Comparison of ENCODE assay signal across 10 cellular contexts in the genomic region with DNA sequence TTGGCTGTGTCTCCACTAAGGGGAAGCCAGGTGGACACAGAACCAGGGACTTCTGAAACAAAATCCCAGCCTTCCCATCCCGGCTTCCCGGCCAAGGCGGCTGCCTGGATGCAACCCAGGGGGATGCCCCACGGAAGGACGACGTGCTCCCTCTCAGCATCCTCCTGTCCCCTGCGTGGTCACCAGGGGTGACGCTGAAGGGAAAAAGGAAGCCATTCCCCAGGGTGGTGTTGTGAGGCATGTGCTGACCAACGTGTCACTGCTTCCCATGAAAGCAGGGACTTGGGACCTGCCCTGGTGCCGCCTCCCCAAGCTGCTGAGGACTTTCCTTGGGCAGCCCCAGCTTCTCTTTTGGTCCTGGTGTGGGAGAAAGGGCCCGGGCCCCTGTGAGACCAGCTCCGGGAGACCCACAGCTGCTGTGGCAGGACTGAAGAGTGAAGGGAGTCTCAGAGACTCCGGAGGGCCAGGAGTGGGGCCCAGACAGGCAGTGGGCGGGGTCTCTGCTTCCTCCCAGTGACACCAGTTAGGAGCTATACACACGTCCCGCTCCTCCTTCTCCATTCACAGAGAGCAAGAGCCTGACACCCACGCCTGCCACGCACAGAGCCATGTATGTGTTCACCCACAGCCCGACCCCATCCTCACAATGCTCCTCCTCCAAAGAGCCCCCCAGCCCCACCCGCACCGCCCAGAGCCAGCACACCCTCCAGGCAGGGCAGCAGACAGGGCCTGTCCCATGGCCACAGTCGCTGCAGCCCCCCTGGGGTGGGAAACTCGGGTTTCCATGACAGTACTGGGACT.
DNase-seq lines count a peak whose midpoint lies in the region; ATAC-seq lines count a peak whose summit lies in the region.
"Had no signal": no experiment of that assay in that cellular context is flagged by ENCODE, and none has a peak within 500 bp of the region (broad histone marks: within the 10 kb centered on the region; RNA-seq: fewer than 3 reads in every experiment).

No MANE protein-coding gene starts in this region.

- H3K9ac ChIP-seq in iPS-18a (ENCODE audit: low read length): no peak overlapping the region

- peak; percentile 33 for DNase-seq in SIG-M5 treated with dmso at 0.1 percent for 504 hours (lab: John Stamatoyannopoulos, UW; ENCODE audit: unreplicated experiment)
- no peak for DNase-seq in SIG-M5 (lab: John Stamatoyannopoulos, UW)
- no peak for DNase-seq in activated CD4-positive, alpha-beta memory T cell treated with anti-CD3 and anti-CD28 coated beads, Interleukin-2, amount 10 ng/mL, durations not matched to agents 7 days and 5 days
- no peak for DNase-seq in stimulated activated naive B cell treated with anti-CD40 and anti-IgM and Interleukin-4, amounts not matched to agents 10 μg/mL and 1 μg/mL and 100 μg/mL, for 72 hours
- DNase-seq in NCI-H1092 (lab: John Stamatoyannopoulos, UW): no peak
- DNase-seq: mammary epithelial cell, NCI-H2029 had no signal

- ATAC-seq in stimulated activated naive B cell treated with anti-CD40 and anti-IgM and Interleukin-4, amounts not matched to agents 10 μg/mL and 1 μg/mL and 100 μg/mL, for 72 hours (replicated peaks): peak; percentile 7 to 28
- ATAC-seq in GM18498 (IDR thresholded peaks at IDR 0.05; ENCODE audit: unreplicated experiment) (no peak), HG02678 (IDR thresholded peaks at IDR 0.05; ENCODE audit: unreplicated experiment) (no peak)

- H3K36me3 ChIP-seq in iPS-18a (ENCODE audit: control insufficient read depth, low read depth, low read length): no peaks in the 10 kb centered on the region

- H3K36me3 Mint-ChIP-seq in activated CD4-positive, alpha-beta memory T cell treated with anti-CD3 and anti-CD28 coated beads, Interleukin-2, amount 10 ng/mL, durations not matched to agents 7 days and 5 days (ENCODE audit: low read depth): peaks cover 13% of the 10 kb centered on the region
- H3K36me3 Mint-ChIP-seq in stimulated activated naive B cell treated with anti-CD40 and anti-IgM and Interleukin-4, amounts not matched to agents 10 μg/mL and 1 μg/mL and 100 μg/mL, for 72 hours: peaks cover 7 to 10% of the 10 kb centered on the region in 2 donors

- H3K4me3 Mint-ChIP-seq in activated CD4-positive, alpha-beta memory T cell treated with anti-CD3 and anti-CD28 coated beads, Interleukin-2, amount 10 ng/mL, durations not matched to agents 7 days and 5 days: peak overlapping the region; percentile 47
- peak overlapping the region; percentile 67 to 79 for H3K4me3 Mint-ChIP-seq in stimulated activated naive B cell treated with anti-CD40 and anti-IgM and Interleukin-4, amounts not matched to agents 10 μg/mL and 1 μg/mL and 100 μg/mL, for 72 hours

- peaks cover 34% of the 10 kb centered on the region for H3K27me3 ChIP-seq in iPS-18a (ENCODE audit: control insufficient read depth, insufficient read depth, low read length)

- POLR2A ChIA-PET in activated CD4-positive, alpha-beta memory T cell treated with anti-CD3 and anti-CD28 coated beads, Interleukin-2, amount 10 ng/mL, durations not matched to agents 7 days and 5 days (lab: Charles Lee): no interaction called here

- peaks cover 43% of the 10 kb centered on the region for H3K27me3 Mint-ChIP-seq in activated CD4-positive, alpha-beta memory T cell treated with anti-CD3 and anti-CD28 coated beads, Interleukin-2, amount 10 ng/mL, durations not matched to agents 7 days and 5 days
- H3K27me3 Mint-ChIP-seq in stimulated activated naive B cell treated with anti-CD40 and anti-IgM and Interleukin-4, amounts not matched to agents 10 μg/mL and 1 μg/mL and 100 μg/mL, for 72 hours: peaks cover 43 to 64% of the 10 kb centered on the region in 2 donors

- H3K27ac ChIP-seq in iPS-18a (ENCODE audit: low read length): no peak overlapping the region

- H3K4me1 Mint-ChIP-seq in activated CD4-positive, alpha-beta memory T cell treated with anti-CD3 and anti-CD28 coated beads, Interleukin-2, amount 10 ng/mL, durations not matched to agents 7 days and 5 days: peaks cover 11% of the 10 kb centered on the region
- H3K4me1 Mint-ChIP-seq in stimulated activated naive B cell treated with anti-CD40 and anti-IgM and Interleukin-4, amounts not matched to agents 10 μg/mL and 1 μg/mL and 100 μg/mL, for 72 hours: peaks cover 8 to 14% of the 10 kb centered on the region in 2 donors

- H3K4me1 ChIP-seq in iPS-18a (ENCODE audit: control insufficient read depth, low read depth, low read length): no peaks in the 10 kb centered on the region

- H3K4me3 ChIP-seq in iPS-18a (ENCODE audit: low read length): peak overlapping the region; percentile 55

- no peaks in the 10 kb centered on the region for H3K9me3 ChIP-seq in iPS-18a (ENCODE audit: control insufficient read depth, low read depth, low read length)

- H3K9me3 Mint-ChIP-seq in activated CD4-positive, alpha-beta memory T cell treated with anti-CD3 and anti-CD28 coated beads, Interleukin-2, amount 10 ng/mL, durations not matched to agents 7 days and 5 days: peaks cover 12% of the 10 kb centered on the region
- peaks cover 0 to 5% of the 10 kb centered on the region in 2 donors for H3K9me3 Mint-ChIP-seq in stimulated activated naive B cell treated with anti-CD40 and anti-IgM and Interleukin-4, amounts not matched to agents 10 μg/mL and 1 μg/mL and 100 μg/mL, for 72 hours

- CTCF ChIA-PET in activated CD4-positive, alpha-beta memory T cell treated with anti-CD3 and anti-CD28 coated beads, Interleukin-2, amount 10 ng/mL, durations not matched to agents 7 days and 5 days (lab: Charles Lee): no interaction called here

- no peak overlapping the region for H3K27ac Mint-ChIP-seq in activated CD4-positive, alpha-beta memory T cell treated with anti-CD3 and anti-CD28 coated beads, Interleukin-2, amount 10 ng/mL, durations not matched to agents 7 days and 5 days
- H3K27ac Mint-ChIP-seq in stimulated activated naive B cell treated with anti-CD40 and anti-IgM and Interleukin-4, amounts not matched to agents 10 μg/mL and 1 μg/mL and 100 μg/mL, for 72 hours: no peak overlapping the region

Comparison
In these comparisons a context has a peak if more than half of its experiments do, and no peak if none do; other contexts are left out.
1. ATAC-seq: peak in stimulated activated naive B cell treated with anti-CD40 and anti-IgM and Interleukin-4, amounts not matched to agents 10 μg/mL and 1 μg/mL and 100 μg/mL, for 72 hours (2 of 2); none in GM18498 (single experiment) and HG02678 (single experiment).